ENCODE assay signal across 8 cellular contexts in the genomic region with DNA sequence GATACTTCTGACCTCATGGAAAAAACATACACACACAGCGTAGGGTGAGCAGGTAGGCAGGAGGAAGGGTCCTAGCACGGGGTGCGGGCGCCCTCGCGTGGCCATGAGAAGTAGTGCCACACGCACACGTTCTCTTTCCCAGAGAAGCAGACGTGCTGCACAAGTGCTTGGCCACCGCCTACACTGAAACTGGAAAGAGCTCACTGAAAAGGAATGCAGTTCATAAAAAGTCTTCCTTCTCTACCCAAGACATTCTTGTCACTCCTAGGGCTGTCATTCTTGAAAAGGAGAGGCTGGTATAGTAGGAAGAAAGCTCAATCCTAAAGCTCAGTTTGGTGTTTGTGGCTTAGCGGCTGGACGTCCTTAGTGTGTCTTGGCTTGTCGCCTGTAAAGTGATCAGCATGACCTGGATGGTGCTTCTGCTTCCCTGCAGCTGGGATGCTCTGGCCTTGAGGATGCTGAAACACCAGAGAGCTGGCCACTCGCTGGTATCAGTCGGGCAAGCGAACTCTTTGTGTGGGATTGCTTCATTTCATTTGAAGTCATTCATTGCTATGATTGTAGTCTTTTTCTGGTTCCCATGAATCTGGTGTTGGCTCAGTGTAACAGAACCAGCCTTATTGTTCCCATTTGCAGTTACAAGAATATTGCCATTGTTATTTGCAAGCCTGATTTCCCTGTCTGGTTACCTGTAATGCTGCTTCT.
A peak's percentile ranks its signal among the peaks of the same experiment; 100 is the strongest.
DNase-seq lines count a peak whose midpoint lies in the region; ATAC-seq and TF ChIP-seq lines count a peak whose summit lies in the region.

No MANE protein-coding gene starts in this region.

- no peak overlapping the region for H3K56ac ChIP-seq in IMR-90 (ENCODE audit: extremely low read depth, insufficient read depth, low read length)

- POLR2A ChIA-PET in IMR-90 (lab: Charles Lee; ENCODE audit: unreplicated experiment), result no interaction called here

- no peak overlapping the region for H4K5ac ChIP-seq in IMR-90 (ENCODE audit: low read depth, low read length)

- peak overlapping the region; percentile 15 for H3K27ac Mint-ChIP-seq in activated CD4-positive, alpha-beta T cell treated with anti-CD3 and anti-CD28 coated beads, Interleukin-2, amount 10 ng/mL, durations not matched to agents 24 days and 14 days

- H3K4ac ChIP-seq in IMR-90 (ENCODE audit: low read depth, low read length), result no peak overlapping the region

- H3K36me3 ChIP-seq in IMR-90 (ENCODE audit: control insufficient read depth, insufficient read depth, low read length) (no peaks in the 10 kb centered on the region), stomach (no peaks in the 10 kb centered on the region)

- TF ChIP-seq RAD21 in IMR-90 (IDR thresholded peaks at IDR 0.05; ENCODE audit: low read length), result peak; percentile 98

- intact Hi-C loops in activated CD4-positive, alpha-beta T cell treated with anti-CD3 and anti-CD28 coated beads, Interleukin-2, amount 10 ng/mL, durations not matched to agents 24 days and 14 days (cut with micrococcal nuclease), result loop anchor here (1.0 kb wide), 1 partner anchor 751 kb away; no protein-coding TSS in a partner anchor
- intact Hi-C loops in IMR-90 (cut with micrococcal nuclease), result loop anchor here (1.0 kb wide), 5 partner anchors 94 to 751 kb away; no protein-coding TSS in a partner anchor
- intact Hi-C loops in lower leg skin (cut with DNase I; ENCODE audit: low total_unique reads), result loop anchor here (10.0 kb wide), 1 partner anchor 609 kb away; no protein-coding TSS in a partner anchor
- intact Hi-C loops in stomach (cut with DNase I; ENCODE audit: low total_unique reads), result loop anchor here (10.0 kb wide), 2 partner anchors 609 to 749 kb away; no protein-coding TSS in a partner anchor

- H2BK120ac ChIP-seq in IMR-90 (ENCODE audit: low read depth, low read length), result no peak overlapping the region

- no peak overlapping the region for H3K9ac ChIP-seq in IMR-90 (ENCODE audit: low read depth, low read length)

- no peaks in the 10 kb centered on the region for H3K9me3 Mint-ChIP-seq in activated CD4-positive, alpha-beta T cell treated with anti-CD3 and anti-CD28 coated beads, Interleukin-2, amount 10 ng/mL, durations not matched to agents 24 days and 14 days

- TF ChIP-seq EP300 in stomach (IDR thresholded peaks at IDR 0.05), result no peak

- H3K27me3 ChIP-seq in IMR-90 (ENCODE audit: control insufficient read depth, insufficient read depth, low read length) (peaks cover 3% of the 10 kb centered on the region; the same call in 1 of the 2 replicates), stomach (peaks cover 0 to 8% (median 0%) of the 10 kb centered on the region in 3 donors)

- CTCF ChIA-PET in IMR-90 (lab: Yijun Ruan, JAX), result interaction anchor here (0.6 to 2.0 kb wide), 45 partner anchors 9 to 922 kb away, joined by 3 to 23 read pairs (median 4); no protein-coding TSS in a partner anchor

- H3K9me1 ChIP-seq in IMR-90 (ENCODE audit: insufficient read depth, low read length), result no peaks in the 10 kb centered on the region

- H3K18ac ChIP-seq in IMR-90 (ENCODE audit: low read depth, low read length), result no peak overlapping the region

- H3K4me1 ChIP-seq in IMR-90 (ENCODE audit: control insufficient read depth, insufficient read depth, low read length) (peaks cover 2% of the 10 kb centered on the region; the same call in 1 of the 2 replicates), stomach (no peaks in the 10 kb centered on the region)

- H3K36me3 Mint-ChIP-seq in activated CD4-positive, alpha-beta T cell treated with anti-CD3 and anti-CD28 coated beads, Interleukin-2, amount 10 ng/mL, durations not matched to agents 24 days and 14 days (ENCODE audit: low read depth), result no peaks in the 10 kb centered on the region

- no peak overlapping the region for H3K4me3 ChIP-seq in IMR-90 (ENCODE audit: insufficient read depth, low read depth, low read length)
- no peak overlapping the region for H3K4me3 ChIP-seq in lower leg skin (ENCODE audit: low read depth, poor library complexity, severe bottlenecking)
- no peak overlapping the region for H3K4me3 ChIP-seq in stomach

- H3K4me2 ChIP-seq in IMR-90 (ENCODE audit: low read depth, low read length), result no peak overlapping the region

- no peak overlapping the region for H3K4me3 Mint-ChIP-seq in activated CD4-positive, alpha-beta T cell treated with anti-CD3 and anti-CD28 coated beads, Interleukin-2, amount 10 ng/mL, durations not matched to agents 24 days and 14 days

- H4K8ac ChIP-seq in IMR-90 (ENCODE audit: low read depth in 2 of 2, low read length in 2 of 2), result no peak overlapping the region

- H3K23ac ChIP-seq in IMR-90 (ENCODE audit: low read depth, low read length), result no peak overlapping the region

- H3K27ac ChIP-seq in IMR-90 (ENCODE audit: insufficient read depth, low read length) (no peak overlapping the region), stomach (no peak overlapping the region)

- peak; percentile 56; the same call in 1 of the 2 replicates for TF ChIP-seq POLR2A in IMR-90 (IDR thresholded peaks at IDR 0.05; ENCODE audit: low read depth, low read length)
- no peak for TF ChIP-seq POLR2A in lower leg skin (IDR thresholded peaks at IDR 0.05)
- TF ChIP-seq POLR2A in stomach (IDR thresholded peaks at IDR 0.05), result no peak

- H2AK5ac ChIP-seq in IMR-90 (ENCODE audit: low read depth, low read length), result no peak overlapping the region

- H2BK5ac ChIP-seq in IMR-90 (ENCODE audit: low read depth, low read length, poor library complexity, severe bottlenecking), result no peak overlapping the region

- no peak overlapping the region for H2BK15ac ChIP-seq in IMR-90 (ENCODE audit: low read depth, low read length)

- peak; percentile 86 for DNase-seq in activated CD4-positive, alpha-beta T cell treated with anti-CD3 and anti-CD28 coated beads, Interleukin-2, amount 10 ng/mL, durations not matched to agents 24 days and 14 days
- no peak for DNase-seq in activated CD4-positive, alpha-beta T cell treated with anti-CD3 and anti-CD28 coated beads for 4 hours
- DNase-seq in IMR-90, result peak; percentile 86
- peak; percentile 84 for DNase-seq in dedifferentiated amniotic fluid mesenchymal stem cell (ENCODE audit: extremely low spot score)
- DNase-seq in lower leg skin (ENCODE audit: low spot score in 2 of 2), result peak; percentile 51 to 92
- DNase-seq in stomach, result peak; percentile 71

- peak; percentile 99 for TF ChIP-seq CTCF in IMR-90 (conservative IDR thresholded peaks at IDR 0.05; ENCODE audit: low read depth, low read length)
- peak in 1 of 3 donors; percentile 56 for TF ChIP-seq CTCF in lower leg skin (IDR thresholded peaks at IDR 0.05)
- TF ChIP-seq CTCF in stomach (IDR thresholded peaks at IDR 0.05), result peak in 5 of 7 experiments; percentile 66 to 91 (median 80)

- no peak overlapping the region for H2BK20ac ChIP-seq in IMR-90 (ENCODE audit: low read depth, low read length)

- H2AK9ac ChIP-seq in IMR-90 (replicated peaks; ENCODE audit: low read depth, low read length, poor library complexity), result peak overlapping the region; percentile 20

- BruUV-seq in IMR-90 (replicated peaks; lab: Mats Ljungman, UMichigan), result no TSS peak

- peaks cover 3% of the 10 kb centered on the region for H3K4me1 Mint-ChIP-seq in activated CD4-positive, alpha-beta T cell treated with anti-CD3 and anti-CD28 coated beads, Interleukin-2, amount 10 ng/mL, durations not matched to agents 24 days and 14 days

- H3K79me1 ChIP-seq in IMR-90 (ENCODE audit: low read depth in 1 of 2, low read length in 2 of 2), result no peaks in the 10 kb centered on the region

- no peaks in the 10 kb centered on the region for H3K27me3 Mint-ChIP-seq in activated CD4-positive, alpha-beta T cell treated with anti-CD3 and anti-CD28 coated beads, Interleukin-2, amount 10 ng/mL, durations not matched to agents 24 days and 14 days

- WGBS in IMR-90 (ENCODE audit: extremely low coverage in 2 of 2, insufficient read length in 1 of 2), 2 experiments, result 53% methylated on average over 3 of the region's 16 CpGs; no CpG with 5 or more reads in 1 of the 2 experiments
- 23 to 30% methylated on average over 16 of the region's 16 CpGs for WGBS in lower leg skin, 2 donors
- WGBS in stomach, 5 donors, result 25 to 29% (median 27%) methylated on average over 15 to 16 of the region's 16 CpGs

- H2AFZ ChIP-seq in IMR-90 (replicated peaks; ENCODE audit: low read length, poor library complexity), result peak overlapping the region; percentile 6

- no peak overlapping the region for H4K91ac ChIP-seq in IMR-90 (ENCODE audit: insufficient read depth, low read depth, low read length)

- H3K9me3 ChIP-seq in IMR-90 (ENCODE audit: control insufficient read depth, insufficient read depth, low read length) (no peaks in the 10 kb centered on the region), stomach (no peaks in the 10 kb centered on the region)

- no peak overlapping the region for H3K14ac ChIP-seq in IMR-90 (replicated peaks; ENCODE audit: low read depth, low read length)

- in situ Hi-C loops in IMR-90 (cut with MboI; ENCODE audit: low sequenced_read_pairs), result loop anchor here (5.0 to 10.0 kb wide), 2 partner anchors 609 to 752 kb away; no protein-coding TSS in a partner anchor

- H4K20me1 ChIP-seq in IMR-90 (ENCODE audit: insufficient read depth, low read length), result no peaks in the 10 kb centered on the region

- ATAC-seq in GM21723 (IDR thresholded peaks at IDR 0.05; ENCODE audit: unreplicated experiment) (peak; percentile 89), IMR-90 (ENCODE audit: low read depth) (peak; percentile 97), SK-N-SH treated with all-trans-retinoic acid at 6 μM for 48 hours (peak; percentile 95)

- dilution Hi-C loops in IMR-90 (cut with HindIII; ENCODE audit: low sequenced_read_pairs, unreplicated experiment), result no loop called here

TF ChIP-seq in IMR-90, 13 proteins besides CTCF, POLR2A, EP300 and RAD21 (continues in another document):
- TF ChIP-seq CEBPB (IDR thresholded peaks at IDR 0.05; ENCODE audit: low read depth, low read length) (no peak), RCOR1 (IDR thresholded peaks at IDR 0.05; ENCODE audit: insufficient replicate concordance, low read length) (peak; percentile 64), MAFK (IDR thresholded peaks at IDR 0.05; ENCODE audit: low read depth, low read length) (no peak), MAZ (IDR thresholded peaks at IDR 0.05; ENCODE audit: borderline replicate concordance, low read depth, low read length) (0 out of 2 replicates have a peak, but pooled peaks have one; percentile 12), CHD1 (IDR thresholded peaks at IDR 0.05; ENCODE audit: low read depth, low read length) (no peak), NFE2L2 (IDR thresholded peaks at IDR 0.05; ENCODE audit: low read depth, low read length) (no peak)

TF ChIP-seq in SK-N-SH treated with all-trans-retinoic acid at 6 μM for 48 hours, 23 proteins besides CTCF, POLR2A, EP300 and RAD21 (continues in another document):
- no peak for TF ChIP-seq CSDC2 (CRISPR knock-in tag; IDR thresholded peaks at IDR 0.05)
- TF ChIP-seq GLIS3 (CRISPR knock-in tag; IDR thresholded peaks at IDR 0.05), result no peak
- TF ChIP-seq ZFP30 (CRISPR knock-in tag; IDR thresholded peaks at IDR 0.05), result no peak

Comparison
In these comparisons a context has a peak if more than half of its experiments do, and no peak if none do; other contexts are left out.
1. DNase-seq: peak in activated CD4-positive, alpha-beta T cell treated with anti-CD3 and anti-CD28 coated beads, Interleukin-2, amount 10 ng/mL, durations not matched to agents 24 days and 14 days (single experiment), IMR-90 (single experiment), dedifferentiated amniotic fluid mesenchymal stem cell (single experiment), lower leg skin (2 of 2) and stomach (single experiment); none in activated CD4-positive, alpha-beta T cell treated with anti-CD3 and anti-CD28 coated beads for 4 hours (0 of 2).
2. Peak in every context shown above with its lines, with median percentiles within 50 percentile points of each other: ATAC-seq.